ENCODE assay signal across 10 cellular contexts in genomic region chr21:33026299-33026858, GRCh38. TPM values are rescaled to one million over a fixed set of nuclear protein-coding genes. Genes with fewer than 3 reads are reported as not detected.
DNase-seq lines count a peak whose midpoint lies in the region; ATAC-seq and TF ChIP-seq lines count a peak whose summit lies in the region.
"Had no signal": no experiment of that assay in that cellular context is flagged by ENCODE, and none has a peak within 500 bp of the region (broad histone marks: within the 10 kb centered on the region; RNA-seq: fewer than 3 reads in every experiment).

No MANE protein-coding gene starts in this region.

- H2AFZ ChIP-seq in H9 (ENCODE audit: low read length): no peak overlapping the region

- intact Hi-C loops in CD4-positive, alpha-beta T cell (cut with DNase I, micrococcal nuclease): no loop called here
- intact Hi-C loops in body of pancreas (cut with DNase I): no loop called here

- no peak overlapping the region for H2BK20ac ChIP-seq in H9 (ENCODE audit: low read depth, low read length, poor library complexity, severe bottlenecking)

- no peak for DNase-seq in CD4-positive, alpha-beta T cell
- no peak for DNase-seq in H9
- no peak for DNase-seq in activated naive CD8-positive, alpha-beta T cell treated with anti-CD3 and anti-CD28 coated beads for 36 hours
- DNase-seq in naive B cell: no peak
- DNase-seq in body of pancreas: no peak
- no peak for DNase-seq in GOT3 (lab: John Stamatoyannopoulos, UW)
- no peak for DNase-seq in D341Med (ENCODE audit: low spot score)
- DNase-seq: pancreas had no signal

- H2BK120ac ChIP-seq in H9 (ENCODE audit: low read depth, low read length, poor library complexity, severe bottlenecking): no peak overlapping the region

- H3T11ph ChIP-seq in H9 (ENCODE audit: low read length): no peak overlapping the region

- H4K5ac ChIP-seq in H9 (ENCODE audit: insufficient read length, low read depth, low read length): no peak overlapping the region

- no peak overlapping the region for H4K8ac ChIP-seq in H9 (replicated peaks; ENCODE audit: insufficient read length, low read depth, low read length)

- no peaks in the 10 kb centered on the region for H3K36me3 ChIP-seq in body of pancreas (replicated peaks in 1 of 2; ENCODE audit: insufficient read depth in 1 of 2, low read depth in 2 of 2)
- H3K36me3 ChIP-seq: pancreas had no signal

- H3K14ac ChIP-seq in H9 (ENCODE audit: insufficient read depth, low read length): no peak overlapping the region

- H3K4ac ChIP-seq in H9 (ENCODE audit: low read depth, low read length): no peak overlapping the region

- no peak for TF ChIP-seq POLR2A in body of pancreas (IDR thresholded peaks at IDR 0.05)

- peak overlapping the region; percentile 70 for H3K4me3 Mint-ChIP-seq in CD4-positive, alpha-beta T cell
- H3K4me3 Mint-ChIP-seq in H9 (peak overlapping the region; percentile 72 to 86), naive B cell (peak overlapping the region; percentile 17 to 77 (median 52))
- H3K4me3 Mint-ChIP-seq in activated naive CD8-positive, alpha-beta T cell treated with anti-CD3 and anti-CD28 coated beads for 36 hours: peak overlapping the region; percentile 34

- no peaks in the 10 kb centered on the region for H3K79me2 ChIP-seq in H9 (ENCODE audit: insufficient read depth, low read length)

- H2AK5ac ChIP-seq in H9 (ENCODE audit: insufficient read length, low read length): no peak overlapping the region

- peaks cover 16% of the 10 kb centered on the region for H3K23me2 ChIP-seq in H9 (ENCODE audit: insufficient read length, low read depth, low read length, poor library complexity, severe bottlenecking)

- WGBS in H9 (ENCODE audit: extremely low coverage, insufficient read length, low lambda C conversion rate): no CpG with 5 or more reads among the region's 29 CpGs
- 3 to 4% methylated on average over 25 to 29 of the region's 29 CpGs for WGBS in body of pancreas, 2 donors

- H3K27ac Mint-ChIP-seq in CD4-positive, alpha-beta T cell: no peak overlapping the region
- no peak overlapping the region; a peak in 1 of 7 replicates for H3K27ac Mint-ChIP-seq in H9
- H3K27ac Mint-ChIP-seq in activated naive CD8-positive, alpha-beta T cell treated with anti-CD3 and anti-CD28 coated beads for 36 hours: no peak overlapping the region
- peak overlapping the region in 5 of 6 donors; percentile 58 to 97 (median 90) for H3K27ac Mint-ChIP-seq in naive B cell

- TF ChIP-seq CTCF in CD4-positive, alpha-beta T cell (IDR thresholded peaks at IDR 0.05): no peak
- TF ChIP-seq CTCF in H9 (conservative IDR thresholded peaks at IDR 0.05) (no peak), body of pancreas (IDR thresholded peaks at IDR 0.05) (no peak)

- peak overlapping the region; percentile 65 for H3K4me2 ChIP-seq in H9 (ENCODE audit: insufficient read depth, insufficient read length, low read length)

- no peak overlapping the region for H3K27ac ChIP-seq in CD4-positive, alpha-beta T cell (ENCODE audit: low read depth, low read length)
- H3K27ac ChIP-seq in H9 (ENCODE audit: insufficient read length, low read depth, low read length) (no peak overlapping the region), body of pancreas (no peak overlapping the region)
- H3K27ac ChIP-seq: pancreas had no signal

- peaks cover 98% of the 10 kb centered on the region for H3K27me3 ChIP-seq in CD4-positive, alpha-beta T cell (ENCODE audit: control insufficient read depth, insufficient read depth, low read length)
- H3K27me3 ChIP-seq in H9 (ENCODE audit: insufficient read depth, low read length): peaks cover 92% of the 10 kb centered on the region
- H3K27me3 ChIP-seq in body of pancreas: peaks cover 0 to 55% of the 10 kb centered on the region in 2 donors

- H3K4me1 Mint-ChIP-seq in CD4-positive, alpha-beta T cell (ENCODE audit: low read depth): peaks cover 62% of the 10 kb centered on the region
- H3K4me1 Mint-ChIP-seq in H9: peaks cover 27 to 59% of the 10 kb centered on the region in 2 experiments
- H3K4me1 Mint-ChIP-seq in activated naive CD8-positive, alpha-beta T cell treated with anti-CD3 and anti-CD28 coated beads for 36 hours: peaks cover 36% of the 10 kb centered on the region
- H3K4me1 Mint-ChIP-seq in naive B cell: peaks cover 27 to 62% (median 55%) of the 10 kb centered on the region in 3 donors

- no peak overlapping the region for H3K4me3 ChIP-seq in body of pancreas
- H3K4me3 ChIP-seq: pancreas had no signal

- ATAC-seq in CD4-positive, alpha-beta T cell (ENCODE audit: poor library complexity): no peak
- ATAC-seq in naive B cell (ENCODE audit: low read depth in 2 of 2) (no peak), body of pancreas (no peak), GM21619 (IDR thresholded peaks at IDR 0.05; ENCODE audit: unreplicated experiment) (no peak)

- CTCF ChIA-PET in CD4-positive, alpha-beta T cell (lab: Charles Lee): no interaction called here

- H3K4me1 ChIP-seq in H9 (ENCODE audit: insufficient read depth, low read length) (no peaks in the 10 kb centered on the region; the same call in 1 of the 2 replicates), body of pancreas (peaks cover 40% of the 10 kb centered on the region)

- H3K36me3 Mint-ChIP-seq in CD4-positive, alpha-beta T cell (ENCODE audit: low read depth): no peaks in the 10 kb centered on the region
- H3K36me3 Mint-ChIP-seq in H9 (ENCODE audit: insufficient read depth in 1 of 3, low read depth in 3 of 3): no peaks in the 10 kb centered on the region
- no peaks in the 10 kb centered on the region for H3K36me3 Mint-ChIP-seq in activated naive CD8-positive, alpha-beta T cell treated with anti-CD3 and anti-CD28 coated beads for 36 hours
- H3K36me3 Mint-ChIP-seq in naive B cell: peaks cover 0 to 22% of the 10 kb centered on the region in 2 donors

- no peaks in the 10 kb centered on the region for H4K20me1 ChIP-seq in H9 (ENCODE audit: control insufficient read depth, insufficient read depth, insufficient read length)

- H3K9me3 ChIP-seq in CD4-positive, alpha-beta T cell (ENCODE audit: control insufficient read depth, low read length): no peaks in the 10 kb centered on the region
- H3K9me3 ChIP-seq in H9 (ENCODE audit: control insufficient read depth, low read depth, low read length): no peaks in the 10 kb centered on the region
- H3K9me3 ChIP-seq in body of pancreas: no peaks in the 10 kb centered on the region
- H3K9me3 ChIP-seq: pancreas had no signal

- H2BK5ac ChIP-seq in H9 (ENCODE audit: insufficient read length, low read length): no peak overlapping the region

- POLR2A ChIA-PET in CD4-positive, alpha-beta T cell (lab: Charles Lee): no interaction called here

- no peak overlapping the region for H2BK15ac ChIP-seq in H9 (ENCODE audit: low read depth, low read length)

- H3K27me3 Mint-ChIP-seq in CD4-positive, alpha-beta T cell: peaks cover 89% of the 10 kb centered on the region
- H3K27me3 Mint-ChIP-seq in H9 (ENCODE audit: low read depth) (peaks cover 97% of the 10 kb centered on the region), naive B cell (peaks cover 68 to 85% (median 80%) of the 10 kb centered on the region in 3 donors)
- H3K27me3 Mint-ChIP-seq in activated naive CD8-positive, alpha-beta T cell treated with anti-CD3 and anti-CD28 coated beads for 36 hours: peaks cover 95% of the 10 kb centered on the region

- H3K23ac ChIP-seq in H9 (ENCODE audit: insufficient read length, low read depth, low read length): no peak overlapping the region

- no peak overlapping the region for H3K9ac ChIP-seq in H9 (ENCODE audit: extremely low read depth, insufficient read length, low read length)

- H3K79me1 ChIP-seq in H9 (ENCODE audit: insufficient read depth, low read depth, low read length, poor library complexity, severe bottlenecking): no peaks in the 10 kb centered on the region

- H3K18ac ChIP-seq in H9 (ENCODE audit: insufficient read length, low read depth, low read length): no peak overlapping the region

- H2BK12ac ChIP-seq in H9 (ENCODE audit: insufficient read length, low read depth, low read length): no peak overlapping the region

- no peak overlapping the region for H4K91ac ChIP-seq in H9 (ENCODE audit: insufficient read length, low read depth, low read length)

- no peaks in the 10 kb centered on the region for H3K9me3 Mint-ChIP-seq in CD4-positive, alpha-beta T cell
- H3K9me3 Mint-ChIP-seq in H9 (no peaks in the 10 kb centered on the region; a peak in 1 of 5 replicates), naive B cell (peaks cover 0 to 9% (median 3%) of the 10 kb centered on the region in 7 donors)
- H3K9me3 Mint-ChIP-seq in activated naive CD8-positive, alpha-beta T cell treated with anti-CD3 and anti-CD28 coated beads for 36 hours: no peaks in the 10 kb centered on the region

- H3K56ac ChIP-seq in H9 (ENCODE audit: insufficient read length, low read depth, low read length): no peak overlapping the region

RNA-seq across cellular contexts. Expression of gene OLIG2, which starts 0.6 kb away (rescaled TPM):
- not detected for total RNA-seq in CD4-positive, alpha-beta T cell
- total RNA-seq in H9 (2021) (1.4 and 2.0 TPM in 2 replicates), body of pancreas (not detected)
- total RNA-seq in activated naive CD8-positive, alpha-beta T cell treated with anti-CD3 and anti-CD28 coated beads for 36 hours: not detected
- not detected for polyA plus RNA-seq in naive B cell (ENCODE audit: low read depth in 6 of 6)
- total RNA-seq: bronchial epithelial cell had no signal
- polyA plus RNA-seq: pancreas had no signal

RNA-seq across cellular contexts. Expression of gene OLIG1, which starts 43.6 kb away (rescaled TPM):
- not detected for total RNA-seq in CD4-positive, alpha-beta T cell
- total RNA-seq in H9 (2021) (0.31 and 0.33 TPM in 2 replicates), body of pancreas (not detected)
- total RNA-seq in activated naive CD8-positive, alpha-beta T cell treated with anti-CD3 and anti-CD28 coated beads for 36 hours: under 1 TPM in 1 of 2 experiments, not detected in 1; 0.21 TPM
- polyA plus RNA-seq in naive B cell (ENCODE audit: low read depth in 6 of 6): not detected
- total RNA-seq: bronchial epithelial cell had no signal

Comparison
In these comparisons a context has a peak if more than half of its experiments do, and no peak if none do; other contexts are left out.
1. H3K27ac Mint-ChIP-seq: peak in naive B cell (5 of 6); none in CD4-positive, alpha-beta T cell (single experiment), H9 (0 of 3) and activated naive CD8-positive, alpha-beta T cell treated with anti-CD3 and anti-CD28 coated beads for 36 hours (single experiment).
2. Peak in every context shown above with its lines, with median percentiles within 50 percentile points of each other: H3K4me3 Mint-ChIP-seq.